In genomic region chrX:1610166-1610565, GRCh38 we compare ENCODE assay signal across 21 cellular contexts. TPM values are rescaled to one million over a fixed set of nuclear protein-coding genes. Genes with fewer than 3 reads are reported as not detected.
A peak's percentile ranks its signal among the peaks of the same experiment; 100 is the strongest.
DNase-seq lines count a peak whose midpoint lies in the region; ATAC-seq and TF ChIP-seq lines count a peak whose summit lies in the region.
"Had no signal": no experiment of that assay in that cellular context is flagged by ENCODE, and none has a peak within 500 bp of the region (broad histone marks: within the 10 kb centered on the region; RNA-seq: fewer than 3 reads in every experiment).

No MANE protein-coding gene starts in this region.

- in situ Hi-C loops in KBM-7 (cut with MboI; ENCODE audit: low pct_unique_long_range_greater_than_20kb, low sequenced_read_pairs), result no loop called here

- TF ChIP-seq CTCF in nephron progenitor cell (IDR thresholded peaks at IDR 0.05), result no peak
- no peak for TF ChIP-seq CTCF in WTC11 (IDR thresholded peaks at IDR 0.05)

- peaks cover 8% of the 10 kb centered on the region for H3K27me3 Mint-ChIP-seq in nephron progenitor cell (ENCODE audit: low read depth, poor library complexity)
- H3K27me3 Mint-ChIP-seq in WTC11 (ENCODE audit: low read depth), result no peaks in the 10 kb centered on the region
- H3K27me3 Mint-ChIP-seq: activated CD4-positive, alpha-beta memory T cell treated with anti-CD3 and anti-CD28 coated beads for 36 hours had no signal

- no peaks in the 10 kb centered on the region for H3K9me3 Mint-ChIP-seq in nephron progenitor cell
- H3K9me3 Mint-ChIP-seq in WTC11, result no peaks in the 10 kb centered on the region
- H3K9me3 Mint-ChIP-seq: activated B cell treated with CpG ODN at 0.5 μM for 24 hours; activated CD4-positive, alpha-beta memory T cell treated with anti-CD3 and anti-CD28 coated beads for 36 hours; CD8-positive, alpha-beta memory T cell had no signal

- H3K36me3 Mint-ChIP-seq in nephron progenitor cell (ENCODE audit: low read depth) (peaks cover 6% of the 10 kb centered on the region), WTC11 (no peaks in the 10 kb centered on the region)
- H3K36me3 Mint-ChIP-seq: activated CD4-positive, alpha-beta memory T cell treated with anti-CD3 and anti-CD28 coated beads for 36 hours had no signal

- H3K27ac Mint-ChIP-seq in nephron progenitor cell, result peak overlapping the region; percentile 95
- H3K27ac Mint-ChIP-seq in WTC11, result no peak overlapping the region
- H3K27ac Mint-ChIP-seq: activated B cell treated with CpG ODN at 0.5 μM for 24 hours; activated CD4-positive, alpha-beta memory T cell treated with anti-CD3 and anti-CD28 coated beads for 36 hours had no signal

- CTCF ChIA-PET in WTC11 (lab: Charles Lee), result no interaction called here

- H3K4me1 Mint-ChIP-seq in nephron progenitor cell (peaks cover 18% of the 10 kb centered on the region), WTC11 (peaks cover 5% of the 10 kb centered on the region)
- H3K4me1 Mint-ChIP-seq: CD8-positive, alpha-beta memory T cell had no signal

- POLR2A ChIA-PET in WTC11 (lab: Charles Lee), result no interaction called here

- no peak overlapping the region for H3K4me3 Mint-ChIP-seq in nephron progenitor cell
- H3K4me3 Mint-ChIP-seq in WTC11, result no peak overlapping the region
- H3K4me3 Mint-ChIP-seq: activated B cell treated with CpG ODN at 0.5 μM for 24 hours; activated CD4-positive, alpha-beta memory T cell treated with anti-CD3 and anti-CD28 coated beads for 36 hours; CD8-positive, alpha-beta memory T cell had no signal

- DNase-seq in KBM-7 (peak; percentile 61), nephron progenitor cell (no peak), DMS 273 treated with DMSO at 0.1 percent for 48 hours (lab: John Stamatoyannopoulos, UW) (no peak), WTC11 (ENCODE audit: low spot score) (no peak)
- DNase-seq: activated B cell treated with CpG ODN at 0.5 μM for 24 hours; activated CD4-positive, alpha-beta memory T cell treated with anti-CD3 and anti-CD28 coated beads for 36 hours; activated naive CD4-positive, alpha-beta T cell treated with anti-CD3 and anti-CD28 coated beads, Interleukin-2, amount 50 U/mL, for 16 hours; activated T-cell treated with anti-CD3 and anti-CD28 coated beads, Interleukin-2, amount 50 U/mL, for 48 hours; CD8-positive, alpha-beta memory T cell; heart right ventricle; NCI-H146; testis had no signal

- ATAC-seq in GM19023 (IDR thresholded peaks at IDR 0.05; ENCODE audit: unreplicated experiment) (peak; percentile 56), GM21619 (IDR thresholded peaks at IDR 0.05; ENCODE audit: unreplicated experiment) (peak; percentile 73), WTC11 (no peak), GM18873 (IDR thresholded peaks at IDR 0.05; ENCODE audit: low FRiP score, unreplicated experiment) (no peak)
- ATAC-seq: Panc1 had no signal

TF ChIP-seq in WTC11, 78 proteins besides CTCF, POLR2A, EP300 and RAD21:
- no peak for TF ChIP-seq ERG (CRISPR knock-in tag; IDR thresholded peaks at IDR 0.05)
- no peak for TF ChIP-seq E2F1 (CRISPR knock-in tag; IDR thresholded peaks at IDR 0.05)
- TF ChIP-seq ARID4B (CRISPR knock-in tag; IDR thresholded peaks at IDR 0.05; ENCODE audit: borderline replicate concordance), result no peak
- TF ChIP-seq MAX (CRISPR knock-in tag; IDR thresholded peaks at IDR 0.05), result no peak
- TF ChIP-seq OVOL2 (CRISPR knock-in tag; IDR thresholded peaks at IDR 0.05; ENCODE audit: borderline replicate concordance), result no peak
- TF ChIP-seq FOXP1 (CRISPR knock-in tag; IDR thresholded peaks at IDR 0.05; ENCODE audit: borderline replicate concordance), result no peak
- TF ChIP-seq TEAD4 (CRISPR knock-in tag; IDR thresholded peaks at IDR 0.05), result no peak
- TF ChIP-seq HMGXB4 (CRISPR knock-in tag; IDR thresholded peaks at IDR 0.05), result no peak
- no peak for TF ChIP-seq ESRRA (CRISPR knock-in tag; IDR thresholded peaks at IDR 0.05; ENCODE audit: borderline replicate concordance)
- TF ChIP-seq CBFB (CRISPR knock-in tag; IDR thresholded peaks at IDR 0.05; ENCODE audit: low read depth), result no peak
- TF ChIP-seq IRF2 (CRISPR knock-in tag; IDR thresholded peaks at IDR 0.05; ENCODE audit: borderline replicate concordance, low read depth), result no peak
- TF ChIP-seq NR2C2 (CRISPR knock-in tag; IDR thresholded peaks at IDR 0.05), result no peak
- no peak for TF ChIP-seq PRRX2 (CRISPR knock-in tag; IDR thresholded peaks at IDR 0.05)
- TF ChIP-seq KAT7 (CRISPR knock-in tag; IDR thresholded peaks at IDR 0.05; ENCODE audit: borderline replicate concordance), result no peak
- TF ChIP-seq IRF1 (CRISPR knock-in tag; IDR thresholded peaks at IDR 0.05), result no peak
- no peak for TF ChIP-seq ZNF396 (CRISPR knock-in tag; IDR thresholded peaks at IDR 0.05; ENCODE audit: borderline replicate concordance)

RNA-seq across cellular contexts. Expression of gene ASMT, which starts 4.7 kb away (rescaled TPM):
- 0.32 to 0.87 TPM (median 0.33 TPM) in 3 replicates for total RNA-seq in WTC11 (2021)
- total RNA-seq: astrocyte; Daoy; heart right ventricle; liver; mucosa of gallbladder; T-helper 2 cell treated with Interferon-gamma antibody and Interleukin-4, amounts not matched to agents 100 ng/mL and 5 ng/mL, for 36 hours had no signal

RNA-seq across cellular contexts. Expression of gene AKAP17A, which starts 18.8 kb away (rescaled TPM):
- total RNA-seq in WTC11 (2021), result 44.5 to 68.1 TPM (median 45.5 TPM) in 3 replicates

Comparison
In these comparisons a context has a peak if more than half of its experiments do, and no peak if none do; other contexts are left out.
1. ATAC-seq: peak in GM19023 (single experiment) and GM21619 (single experiment); none in WTC11 (single experiment) and GM18873 (single experiment).